In the genomic region with DNA sequence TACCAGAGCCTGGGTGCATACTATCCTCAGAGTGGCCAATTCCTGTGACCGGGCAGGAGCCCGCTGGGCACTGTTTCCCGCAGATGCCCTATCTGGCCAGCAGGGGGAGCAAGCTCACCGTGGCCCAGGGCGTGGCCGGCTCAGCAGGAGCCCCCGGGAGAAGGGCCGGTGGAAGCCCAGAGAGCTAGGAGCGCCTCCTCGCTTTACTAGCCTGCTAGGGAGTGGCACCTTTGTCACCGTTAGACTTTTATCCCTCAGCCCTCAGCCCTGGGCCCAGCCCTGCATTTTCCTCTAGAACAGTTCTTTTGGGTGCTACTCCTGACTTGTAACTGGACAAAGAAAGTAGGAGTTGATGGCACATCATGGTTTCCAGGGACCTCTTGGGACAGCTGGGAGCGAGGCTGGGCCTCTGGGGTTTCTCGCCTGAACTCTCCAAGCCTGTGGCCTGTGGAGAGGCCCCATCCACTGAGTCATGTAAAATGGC, we compare ENCODE assay signal across 8 cellular contexts. TPM values are rescaled to one million over a fixed set of nuclear protein-coding genes. Genes with fewer than 3 reads are reported as not detected.
DNase-seq lines count a peak whose midpoint lies in the region; ATAC-seq and TF ChIP-seq lines count a peak whose summit lies in the region.

No MANE protein-coding gene starts in this region.

- TF ChIP-seq CTCF in GM12873 (IDR thresholded peaks at IDR 0.05; ENCODE audit: insufficient read depth, low read depth, low read length, missing control alignments), result peak; percentile 96
- peak; percentile 84; the same call in 1 of the 2 replicates for TF ChIP-seq CTCF in HEK293 (tag by site-specific recombination; IDR thresholded peaks at IDR 0.05)
- TF ChIP-seq CTCF in left ventricle myocardium inferior (IDR thresholded peaks at IDR 0.05; ENCODE audit: borderline replicate concordance), result peak; percentile 95
- TF ChIP-seq CTCF in gastrocnemius medialis (IDR thresholded peaks at IDR 0.05 in 4 of 5, conservative IDR thresholded peaks at IDR 0.05 in 1 of 5), result peak; percentile 77 to 99 (median 94)

- no peak overlapping the region for H3K27ac Mint-ChIP-seq in activated naive CD8-positive, alpha-beta T cell treated with anti-CD3 and anti-CD28 coated beads, Interleukin-2, amount 50 U/mL, for 24 hours

- H3K27me3 ChIP-seq in left ventricle myocardium inferior (ENCODE audit: low read depth), result peaks cover under 1% of the 10 kb centered on the region
- no peaks in the 10 kb centered on the region for H3K27me3 ChIP-seq in gastrocnemius medialis

- DNase-seq in MV-4-11 (lab: John Stamatoyannopoulos, UW) (peak; percentile 40), T-helper 1 cell (peak; percentile 30 to 58 (median 53)), left ventricle myocardium inferior (peak; percentile 58), gastrocnemius medialis (peak; percentile 48 to 57)
- DNase-seq in activated naive CD8-positive, alpha-beta T cell treated with anti-CD3 and anti-CD28 coated beads, Interleukin-2, amount 50 U/mL, for 24 hours, result peak; percentile 74

- peak; percentile 67 for ATAC-seq in activated naive CD8-positive, alpha-beta T cell treated with anti-CD3 and anti-CD28 coated beads, Interleukin-2, amount 50 U/mL, for 24 hours
- ATAC-seq in gastrocnemius medialis, result peak; percentile 72 to 92
- no peak for ATAC-seq in GM18873 (IDR thresholded peaks at IDR 0.05; ENCODE audit: low FRiP score, unreplicated experiment)

- no peaks in the 10 kb centered on the region for H3K4me1 ChIP-seq in HEK293 (ENCODE audit: control insufficient read depth, insufficient read depth, low read length)
- H3K4me1 ChIP-seq in left ventricle myocardium inferior, result peaks cover 15% of the 10 kb centered on the region
- H3K4me1 ChIP-seq in gastrocnemius medialis, result no peaks in the 10 kb centered on the region

- intact Hi-C loops in left ventricle myocardium inferior (cut with micrococcal nuclease) (no loop called here), gastrocnemius medialis (cut with DNase I; ENCODE audit: low total_unique reads) (loop anchor here (1.0 kb wide), 2 partner anchors 120 to 472 kb away; no protein-coding TSS in a partner anchor)

- no peaks in the 10 kb centered on the region for H3K9me3 ChIP-seq in HEK293 (ENCODE audit: control insufficient read depth, insufficient read depth, low read depth, low read length)
- H3K9me3 ChIP-seq in left ventricle myocardium inferior (replicated peaks), result peaks cover 7% of the 10 kb centered on the region
- H3K9me3 ChIP-seq in gastrocnemius medialis, result no peaks in the 10 kb centered on the region

- no peak for TF ChIP-seq POLR2A in gastrocnemius medialis (IDR thresholded peaks at IDR 0.05)

- H3K36me3 Mint-ChIP-seq in activated naive CD8-positive, alpha-beta T cell treated with anti-CD3 and anti-CD28 coated beads, Interleukin-2, amount 50 U/mL, for 24 hours (ENCODE audit: low read depth), result no peaks in the 10 kb centered on the region

- H3K27me3 Mint-ChIP-seq in activated naive CD8-positive, alpha-beta T cell treated with anti-CD3 and anti-CD28 coated beads, Interleukin-2, amount 50 U/mL, for 24 hours, result no peaks in the 10 kb centered on the region

- POLR2A ChIA-PET in HEK293 (lab: Yijun Ruan, JAX), result interaction anchor here (1.0 kb wide), 1 partner anchor 24 kb away, joined by 3 read pairs; a partner anchor contains a TSS

- H3K36me3 ChIP-seq in HEK293 (ENCODE audit: control insufficient read depth in 2 of 2, insufficient read depth in 1 of 2, low read length in 2 of 2), result no peaks in the 10 kb centered on the region
- no peaks in the 10 kb centered on the region for H3K36me3 ChIP-seq in left ventricle myocardium inferior
- H3K36me3 ChIP-seq in gastrocnemius medialis, result no peaks in the 10 kb centered on the region

- H3K4me3 ChIP-seq in HEK293 (ENCODE audit: low read depth, low read length), result no peak overlapping the region
- no peak overlapping the region for H3K4me3 ChIP-seq in left ventricle myocardium inferior
- H3K4me3 ChIP-seq in gastrocnemius medialis, result no peak overlapping the region

- H3K4me1 Mint-ChIP-seq in activated naive CD8-positive, alpha-beta T cell treated with anti-CD3 and anti-CD28 coated beads, Interleukin-2, amount 50 U/mL, for 24 hours, result peaks cover 22% of the 10 kb centered on the region

- in situ Hi-C loops in gastrocnemius medialis (cut with MboI; ENCODE audit: low sequenced_read_pairs in 4 of 4), result loop anchor here (5.0 to 25.0 kb wide), 4 partner anchors 119 to 984 kb away; no protein-coding TSS in a partner anchor

- H3K27ac ChIP-seq in HEK293 (ENCODE audit: extremely low read depth, low read depth, low read length), result no peak overlapping the region
- no peak overlapping the region for H3K27ac ChIP-seq in left ventricle myocardium inferior (replicated peaks)
- no peak overlapping the region for H3K27ac ChIP-seq in gastrocnemius medialis

- CTCF ChIA-PET in HEK293 (lab: Yijun Ruan, JAX), result interaction anchor here (0.5 to 1.8 kb wide), 35 partner anchors 10 to 1377 kb away, joined by 3 to 20 read pairs (median 3); a partner anchor contains a TSS

- H3K9me3 Mint-ChIP-seq in activated naive CD8-positive, alpha-beta T cell treated with anti-CD3 and anti-CD28 coated beads, Interleukin-2, amount 50 U/mL, for 24 hours, result no peaks in the 10 kb centered on the region

- no peak overlapping the region for H3K4me3 Mint-ChIP-seq in activated naive CD8-positive, alpha-beta T cell treated with anti-CD3 and anti-CD28 coated beads, Interleukin-2, amount 50 U/mL, for 24 hours

TF ChIP-seq in HEK293, 187 proteins besides CTCF, POLR2A, EP300 and RAD21 (continues in another document):
- TF ChIP-seq ZNF791 (tag by site-specific recombination; IDR thresholded peaks at IDR 0.05) (no peak), ZNF211 (tag by site-specific recombination; IDR thresholded peaks at IDR 0.05; ENCODE audit: low read depth) (no peak), IKZF3 (tag by site-specific recombination; IDR thresholded peaks at IDR 0.05) (peak; percentile 68), ZNF701 (tag by site-specific recombination; IDR thresholded peaks at IDR 0.05) (no peak), ZSCAN30 (tag by site-specific recombination; IDR thresholded peaks at IDR 0.05) (peak; percentile 68), ZNF521 (tag by site-specific recombination; IDR thresholded peaks at IDR 0.05) (no peak), TCF7L2 (IDR thresholded peaks at IDR 0.05; ENCODE audit: borderline replicate concordance, low read depth, low read length) (no peak), ZIC2 (tag by site-specific recombination; IDR thresholded peaks at IDR 0.05) (peak; percentile 36; the same call in 1 of the 2 replicates), SETDB1 (IDR thresholded peaks at IDR 0.05; ENCODE audit: insufficient read length, low read length) (no peak), ZNF585B (tag by site-specific recombination; IDR thresholded peaks at IDR 0.05) (no peak), ZFP41 (tag by site-specific recombination; IDR thresholded peaks at IDR 0.05; ENCODE audit: borderline replicate concordance) (no peak), ZNF202 (tag by site-specific recombination; IDR thresholded peaks at IDR 0.05; ENCODE audit: borderline replicate concordance) (no peak), ZNF600 (tag by site-specific recombination; IDR thresholded peaks at IDR 0.05) (no peak), ZNF792 (tag by site-specific recombination; IDR thresholded peaks at IDR 0.05) (no peak), ZBTB48 (tag by site-specific recombination; IDR thresholded peaks at IDR 0.05) (no peak), ZNF530 (tag by site-specific recombination; IDR thresholded peaks at IDR 0.05; ENCODE audit: low read depth) (no peak), ZNF19 (tag by site-specific recombination; IDR thresholded peaks at IDR 0.05; ENCODE audit: low read depth) (no peak), GFI1B (tag by site-specific recombination; IDR thresholded peaks at IDR 0.05) (no peak), ZFHX2 (tag by site-specific recombination; conservative IDR thresholded peaks at IDR 0.05) (no peak), ZNF155 (tag by site-specific recombination; IDR thresholded peaks at IDR 0.05) (no peak)
- TF ChIP-seq, protein P1, sequence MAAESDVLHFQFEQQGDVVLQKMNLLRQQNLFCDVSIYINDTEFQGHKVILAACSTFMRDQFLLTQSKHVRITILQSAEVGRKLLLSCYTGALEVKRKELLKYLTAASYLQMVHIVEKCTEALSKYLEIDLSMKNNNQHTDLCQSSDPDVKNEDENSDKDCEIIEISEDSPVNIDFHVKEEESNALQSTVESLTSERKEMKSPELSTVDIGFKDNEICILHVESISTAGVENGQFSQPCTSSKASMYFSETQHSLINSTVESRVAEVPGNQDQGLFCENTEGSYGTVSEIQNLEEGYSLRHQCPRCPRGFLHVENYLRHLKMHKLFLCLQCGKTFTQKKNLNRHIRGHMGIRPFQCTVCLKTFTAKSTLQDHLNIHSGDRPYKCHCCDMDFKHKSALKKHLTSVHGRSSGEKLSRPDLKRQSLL (tag by site-specific recombination; IDR thresholded peaks at IDR 0.05), result no peak
- TF ChIP-seq, protein P2, sequence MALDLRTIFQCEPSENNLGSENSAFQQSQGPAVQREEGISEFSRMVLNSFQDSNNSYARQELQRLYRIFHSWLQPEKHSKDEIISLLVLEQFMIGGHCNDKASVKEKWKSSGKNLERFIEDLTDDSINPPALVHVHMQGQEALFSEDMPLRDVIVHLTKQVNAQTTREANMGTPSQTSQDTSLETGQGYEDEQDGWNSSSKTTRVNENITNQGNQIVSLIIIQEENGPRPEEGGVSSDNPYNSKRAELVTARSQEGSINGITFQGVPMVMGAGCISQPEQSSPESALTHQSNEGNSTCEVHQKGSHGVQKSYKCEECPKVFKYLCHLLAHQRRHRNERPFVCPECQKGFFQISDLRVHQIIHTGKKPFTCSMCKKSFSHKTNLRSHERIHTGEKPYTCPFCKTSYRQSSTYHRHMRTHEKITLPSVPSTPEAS (tag by site-specific recombination; IDR thresholded peaks at IDR 0.05), result no peak
- TF ChIP-seq, protein P3, sequence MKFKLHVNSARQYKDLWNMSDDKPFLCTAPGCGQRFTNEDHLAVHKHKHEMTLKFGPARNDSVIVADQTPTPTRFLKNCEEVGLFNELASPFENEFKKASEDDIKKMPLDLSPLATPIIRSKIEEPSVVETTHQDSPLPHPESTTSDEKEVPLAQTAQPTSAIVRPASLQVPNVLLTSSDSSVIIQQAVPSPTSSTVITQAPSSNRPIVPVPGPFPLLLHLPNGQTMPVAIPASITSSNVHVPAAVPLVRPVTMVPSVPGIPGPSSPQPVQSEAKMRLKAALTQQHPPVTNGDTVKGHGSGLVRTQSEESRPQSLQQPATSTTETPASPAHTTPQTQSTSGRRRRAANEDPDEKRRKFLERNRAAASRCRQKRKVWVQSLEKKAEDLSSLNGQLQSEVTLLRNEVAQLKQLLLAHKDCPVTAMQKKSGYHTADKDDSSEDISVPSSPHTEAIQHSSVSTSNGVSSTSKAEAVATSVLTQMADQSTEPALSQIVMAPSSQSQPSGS (tag by site-specific recombination; IDR thresholded peaks at IDR 0.05; ENCODE audit: low read depth), result no peak

RNA-seq across cellular contexts. Expression of a gene that starts 24.0 kb away (rescaled TPM):
- total RNA-seq in left ventricle myocardium inferior (8.6 TPM), gastrocnemius medialis (10 to 100 TPM in 1 of 4 donors, 1 to 10 TPM in 3; 5.1 to 13.4 (median 7.6) TPM)

RNA-seq across cellular contexts. Expression of a gene that starts 56.8 kb away (rescaled TPM):
- total RNA-seq in left ventricle myocardium inferior (45.4 TPM), gastrocnemius medialis (10 to 100 TPM; 12.7 to 37.8 (median 33.5) TPM)
